5 cellular contexts compared by ENCODE assay signal in genomic region chr5:15245913-15246312, GRCh38.
"Had no signal": no experiment of that assay in that cellular context is flagged by ENCODE, and none has a peak within 500 bp of the region (broad histone marks: within the 10 kb centered on the region; RNA-seq: fewer than 3 reads in every experiment).

No MANE protein-coding gene starts in this region.

- DNase-seq: IMR-90, KG1 had no signal

- H3K4me3 ChIP-seq: K562 had no signal

- H3K27ac ChIP-seq: HL-60, KMS-11 had no signal
